Comparison of ENCODE assay signal across 24 cellular contexts in genomic region chr3:177552051-177552450, GRCh38.
DNase-seq lines count a peak whose midpoint lies in the region; ATAC-seq and TF ChIP-seq lines count a peak whose summit lies in the region.
"Had no signal": no experiment of that assay in that cellular context is flagged by ENCODE, and none has a peak within 500 bp of the region (broad histone marks: within the 10 kb centered on the region; RNA-seq: fewer than 3 reads in every experiment).

No MANE protein-coding gene starts in this region.

- BruUV-seq in Caco-2 (replicated peaks; lab: Mats Ljungman, UMichigan) = no TSS peak

- ATAC-seq in stimulated activated memory B cell treated with anti-CD40 and anti-IgM and Interleukin-4, amounts not matched to agents 10 μg/mL and 1 μg/mL and 100 μg/mL, for 72 hours = no peak
- ATAC-seq in aorta (ENCODE audit: low FRiP score) (no peak), HG03457 (IDR thresholded peaks at IDR 0.05; ENCODE audit: unreplicated experiment) (no peak)

- H3K4me3 Mint-ChIP-seq in brain (no peak overlapping the region), Caco-2 (ENCODE audit: unreplicated experiment) (no peak overlapping the region)
- no peak overlapping the region for H3K4me3 Mint-ChIP-seq in stimulated activated memory B cell treated with anti-CD40 and anti-IgM and Interleukin-4, amounts not matched to agents 10 μg/mL and 1 μg/mL and 100 μg/mL, for 72 hours
- H3K4me3 Mint-ChIP-seq: activated CD8-positive, alpha-beta memory T cell treated with anti-CD3 and anti-CD28 coated beads, Interleukin-2, amount 10 ng/mL, durations not matched to agents 7 days and 5 days; natural killer cell; T-helper 1 cell treated with Interleukin-12 subunit alpha and Interleukin-12 subunit beta and Interleukin-4 antibody, amounts not matched to agents 30 μg/mL and 1 μg/mL, for 36 hours had no signal

- H3K27me3 Mint-ChIP-seq in brain (no peaks in the 10 kb centered on the region), Caco-2 (ENCODE audit: insufficient read depth, unreplicated experiment) (no peaks in the 10 kb centered on the region)
- no peaks in the 10 kb centered on the region for H3K27me3 Mint-ChIP-seq in stimulated activated memory B cell treated with anti-CD40 and anti-IgM and Interleukin-4, amounts not matched to agents 10 μg/mL and 1 μg/mL and 100 μg/mL, for 72 hours
- H3K27me3 Mint-ChIP-seq: activated CD8-positive, alpha-beta memory T cell treated with anti-CD3 and anti-CD28 coated beads, Interleukin-2, amount 10 ng/mL, durations not matched to agents 7 days and 5 days had no signal

- H3K4me1 ChIP-seq in HEK293 (ENCODE audit: control insufficient read depth, insufficient read depth, low read length) (no peaks in the 10 kb centered on the region), aorta (ENCODE audit: control insufficient read depth in 1 of 2, insufficient read depth in 2 of 2, low read length in 2 of 2) (peaks cover 4 to 6% of the 10 kb centered on the region in 2 donors), Caco-2 (no peaks in the 10 kb centered on the region)

- DNase-seq in NCI-H2107 treated with DMSO at 0.1 percent for 48 hours (lab: John Stamatoyannopoulos, UW; ENCODE audit: unreplicated experiment) (peak; percentile 50), NCI-H2107 (lab: John Stamatoyannopoulos, UW) (no peak), aorta (no peak), Caco-2 (no peak)
- DNase-seq: activated T-cell treated with anti-CD3 and anti-CD28 coated beads, Interleukin-2, amount 50 U/mL, for 4 hours; DMS79; dorsolateral prefrontal cortex; GDM1; Karpas-422; lower lobe of right lung; natural killer cell; NCI-H1436; NCI-H2081; NCI-H446; stimulated activated CD4-positive, alpha-beta T cell treated with anti-CD3 and anti-CD28 coated beads, Interleukin-15, amount 100 ng/mL, for 24 hours; upper lobe of left lung had no signal

- H3K4me1 Mint-ChIP-seq in brain = peaks cover 53% of the 10 kb centered on the region
- peaks cover 18% of the 10 kb centered on the region for H3K4me1 Mint-ChIP-seq in stimulated activated memory B cell treated with anti-CD40 and anti-IgM and Interleukin-4, amounts not matched to agents 10 μg/mL and 1 μg/mL and 100 μg/mL, for 72 hours
- no peaks in the 10 kb centered on the region for H3K4me1 Mint-ChIP-seq in Caco-2 (ENCODE audit: low read depth, unreplicated experiment)

- H3K36me3 ChIP-seq in HEK293 (ENCODE audit: control insufficient read depth in 2 of 2, insufficient read depth in 1 of 2, low read length in 2 of 2) (no peaks in the 10 kb centered on the region), aorta (ENCODE audit: control insufficient read depth in 1 of 2, insufficient read depth in 2 of 2, low read length in 1 of 2) (no peaks in the 10 kb centered on the region), Caco-2 (ENCODE audit: control insufficient read depth, insufficient read depth, low read length) (no peaks in the 10 kb centered on the region)
- H3K36me3 ChIP-seq: lower lobe of right lung, upper lobe of left lung had no signal

- TF ChIP-seq CTCF in HEK293 (tag by site-specific recombination; IDR thresholded peaks at IDR 0.05) = no peak
- TF ChIP-seq CTCF in brain (conservative IDR thresholded peaks at IDR 0.05) = no peak
- no peak for TF ChIP-seq CTCF in Caco-2 (IDR thresholded peaks at IDR 0.05; ENCODE audit: insufficient read depth in 1 of 2, low read depth in 1 of 2, low read length in 1 of 2, severe bottlenecking in 1 of 2, unreplicated experiment in 1 of 2)

- H3K4me3 ChIP-seq in HEK293 (ENCODE audit: low read depth, low read length) (no peak overlapping the region), aorta (ENCODE audit: low read length in 2 of 2) (no peak overlapping the region), Caco-2 (ENCODE audit: low read depth, low read length) (no peak overlapping the region)
- H3K4me3 ChIP-seq: dorsolateral prefrontal cortex, lower lobe of right lung, upper lobe of left lung had no signal

- H3K9me3 Mint-ChIP-seq in brain (peaks cover 0 to 3% (median 0%) of the 10 kb centered on the region in 5 experiments), Caco-2 (ENCODE audit: unreplicated experiment) (no peaks in the 10 kb centered on the region)
- no peaks in the 10 kb centered on the region for H3K9me3 Mint-ChIP-seq in stimulated activated memory B cell treated with anti-CD40 and anti-IgM and Interleukin-4, amounts not matched to agents 10 μg/mL and 1 μg/mL and 100 μg/mL, for 72 hours
- H3K9me3 Mint-ChIP-seq: activated T-cell treated with anti-CD3 and anti-CD28 coated beads, Interleukin-2, amount 50 U/mL, for 4 hours; natural killer cell; stimulated activated effector memory CD8-positive, alpha-beta T cell treated with anti-CD3 and anti-CD28 coated beads, Interleukin-12 subunit alpha, Interleukin-12 subunit beta, amount 100 ng/mL, for 72 hours; T-helper 1 cell treated with Interleukin-12 subunit alpha and Interleukin-12 subunit beta and Interleukin-4 antibody, amounts not matched to agents 30 μg/mL and 1 μg/mL, for 36 hours had no signal

- H3K9me3 ChIP-seq in HEK293 (ENCODE audit: control insufficient read depth, insufficient read depth, low read depth, low read length) = no peaks in the 10 kb centered on the region
- no peaks in the 10 kb centered on the region for H3K9me3 ChIP-seq in aorta (ENCODE audit: control insufficient read depth, low read length)
- H3K9me3 ChIP-seq in Caco-2 = no peaks in the 10 kb centered on the region; the same call in 1 of the 2 replicates
- H3K9me3 ChIP-seq: lower lobe of right lung, upper lobe of left lung had no signal

- CTCF ChIA-PET in HEK293 (lab: Yijun Ruan, JAX) = no interaction called here
- CTCF ChIA-PET in Caco-2 (lab: Charles Lee) = no interaction called here

- no peaks in the 10 kb centered on the region for H3K36me3 Mint-ChIP-seq in brain
- H3K36me3 Mint-ChIP-seq in stimulated activated memory B cell treated with anti-CD40 and anti-IgM and Interleukin-4, amounts not matched to agents 10 μg/mL and 1 μg/mL and 100 μg/mL, for 72 hours = no peaks in the 10 kb centered on the region
- no peaks in the 10 kb centered on the region for H3K36me3 Mint-ChIP-seq in Caco-2 (ENCODE audit: insufficient read depth, unreplicated experiment)
- H3K36me3 Mint-ChIP-seq: activated CD8-positive, alpha-beta memory T cell treated with anti-CD3 and anti-CD28 coated beads, Interleukin-2, amount 10 ng/mL, durations not matched to agents 7 days and 5 days; natural killer cell; stimulated activated effector memory CD8-positive, alpha-beta T cell treated with anti-CD3 and anti-CD28 coated beads, Interleukin-12 subunit alpha, Interleukin-12 subunit beta, amount 100 ng/mL, for 72 hours had no signal

- WGBS in aorta, 2 donors = 46 to 65% methylated on average over 1 of the region's 1 CpG

- intact Hi-C loops in aorta (cut with DNase I) = no loop called here
- intact Hi-C loops in Caco-2 (cut with micrococcal nuclease; ENCODE audit: unreplicated experiment) = no loop called here

- H3K27ac ChIP-seq in HEK293 (ENCODE audit: extremely low read depth, low read depth, low read length) (no peak overlapping the region), aorta (ENCODE audit: low read depth in 1 of 2, low read length in 2 of 2) (no peak overlapping the region)
- H3K27ac ChIP-seq: 22Rv1, lower lobe of right lung, upper lobe of left lung had no signal

- H3K27ac Mint-ChIP-seq in brain = peak overlapping the region; percentile 11 to 84 (median 80)
- H3K27ac Mint-ChIP-seq in stimulated activated memory B cell treated with anti-CD40 and anti-IgM and Interleukin-4, amounts not matched to agents 10 μg/mL and 1 μg/mL and 100 μg/mL, for 72 hours = peak overlapping the region; percentile 73
- no peak overlapping the region for H3K27ac Mint-ChIP-seq in Caco-2 (ENCODE audit: unreplicated experiment)
- H3K27ac Mint-ChIP-seq: T-helper 1 cell treated with Interleukin-12 subunit alpha and Interleukin-12 subunit beta and Interleukin-4 antibody, amounts not matched to agents 30 μg/mL and 1 μg/mL, for 36 hours had no signal

- POLR2A ChIA-PET in HEK293 (lab: Yijun Ruan, JAX) = no interaction called here
- POLR2A ChIA-PET in Caco-2 (lab: Charles Lee) = no interaction called here

- H3K27me3 ChIP-seq in aorta (ENCODE audit: control insufficient read depth in 1 of 2, insufficient read depth in 2 of 2, low read length in 1 of 2) (no peaks in the 10 kb centered on the region), Caco-2 (replicated peaks; ENCODE audit: control insufficient read depth, insufficient read depth, low read length) (no peaks in the 10 kb centered on the region)
- H3K27me3 ChIP-seq: dorsolateral prefrontal cortex, upper lobe of left lung had no signal

TF ChIP-seq in HEK293, 187 proteins besides CTCF, POLR2A, EP300 and RAD21:
- TF ChIP-seq, protein P1, sequence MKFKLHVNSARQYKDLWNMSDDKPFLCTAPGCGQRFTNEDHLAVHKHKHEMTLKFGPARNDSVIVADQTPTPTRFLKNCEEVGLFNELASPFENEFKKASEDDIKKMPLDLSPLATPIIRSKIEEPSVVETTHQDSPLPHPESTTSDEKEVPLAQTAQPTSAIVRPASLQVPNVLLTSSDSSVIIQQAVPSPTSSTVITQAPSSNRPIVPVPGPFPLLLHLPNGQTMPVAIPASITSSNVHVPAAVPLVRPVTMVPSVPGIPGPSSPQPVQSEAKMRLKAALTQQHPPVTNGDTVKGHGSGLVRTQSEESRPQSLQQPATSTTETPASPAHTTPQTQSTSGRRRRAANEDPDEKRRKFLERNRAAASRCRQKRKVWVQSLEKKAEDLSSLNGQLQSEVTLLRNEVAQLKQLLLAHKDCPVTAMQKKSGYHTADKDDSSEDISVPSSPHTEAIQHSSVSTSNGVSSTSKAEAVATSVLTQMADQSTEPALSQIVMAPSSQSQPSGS (tag by site-specific recombination; IDR thresholded peaks at IDR 0.05; ENCODE audit: low read depth) = 0 out of 2 replicates have a peak, but pooled peaks have one; percentile 10
- TF ChIP-seq ZNF513 (tag by site-specific recombination; IDR thresholded peaks at IDR 0.05) = no peak
